Comparison of ENCODE assay signal across 8 cellular contexts in genomic region chr13:52617070-52618060, GRCh38. TPM values are rescaled to one million over a fixed set of nuclear protein-coding genes. Genes with fewer than 3 reads are reported as not detected.
DNase-seq lines count a peak whose midpoint lies in the region; ATAC-seq and TF ChIP-seq lines count a peak whose summit lies in the region.

No MANE protein-coding gene starts in this region.

- no peaks in the 10 kb centered on the region for H3K36me3 Mint-ChIP-seq in activated naive CD8-positive, alpha-beta T cell

- H3K27me3 ChIP-seq in parathyroid adenoma (ENCODE audit: control insufficient read depth, insufficient read depth, low read length): no peaks in the 10 kb centered on the region
- H3K27me3 ChIP-seq in tibial artery: no peaks in the 10 kb centered on the region

- peak overlapping the region; percentile 99 for H3K4me3 Mint-ChIP-seq in activated naive CD8-positive, alpha-beta T cell

- ATAC-seq in HG02642 (IDR thresholded peaks at IDR 0.05; ENCODE audit: poor library complexity, unreplicated experiment) (peak; percentile 98), SK-N-SH treated with all-trans-retinoic acid at 6 μM for 48 hours (peak; percentile 99), Right ventricle myocardium superior (ENCODE audit: poor library complexity) (peak; percentile 97)

- intact Hi-C loops in Right ventricle myocardium superior (cut with DNase I) (no loop called here), tibial artery (cut with DNase I; ENCODE audit: low total_unique reads) (loop anchor here (5.0 kb wide), 1 partner anchor 35 kb away; the partner anchor contains the start of gene SUGT1)

- no peaks in the 10 kb centered on the region for H3K27me3 Mint-ChIP-seq in activated naive CD8-positive, alpha-beta T cell

- H3K36me3 ChIP-seq in parathyroid adenoma (ENCODE audit: control insufficient read depth, insufficient read depth, low read length): no peaks in the 10 kb centered on the region
- no peaks in the 10 kb centered on the region for H3K36me3 ChIP-seq in tibial artery

- no peaks in the 10 kb centered on the region for H3K9me3 Mint-ChIP-seq in activated naive CD8-positive, alpha-beta T cell (ENCODE audit: low read depth)

- H3K27ac Mint-ChIP-seq in activated naive CD8-positive, alpha-beta T cell: peak overlapping the region; percentile 96

- no peak overlapping the region for H3K9ac ChIP-seq in parathyroid adenoma

- peak; percentile 67 for DNase-seq in GM12864 (ENCODE audit: low read depth)
- peak; percentile 68 for DNase-seq in NCI-H1105 (lab: John Stamatoyannopoulos, UW)
- peak; percentile 86 for DNase-seq in Right ventricle myocardium superior
- DNase-seq in tibial artery: peak; percentile 78 to 89

- peak overlapping the region; percentile 99 for H3K4me3 ChIP-seq in GM12864 (ENCODE audit: low read depth, low read length)
- H3K4me3 ChIP-seq in parathyroid adenoma (ENCODE audit: low read depth, low read length): peak overlapping the region; percentile 70
- peak overlapping the region; percentile 63 to 84 for H3K4me3 ChIP-seq in tibial artery

- H3K27ac ChIP-seq in parathyroid adenoma (peak overlapping the region; percentile 65), tibial artery (peak overlapping the region; percentile 82 to 90)

- no peaks in the 10 kb centered on the region for H3K9me3 ChIP-seq in parathyroid adenoma (ENCODE audit: control insufficient read depth, low read length)
- no peaks in the 10 kb centered on the region for H3K9me3 ChIP-seq in tibial artery

- no peaks in the 10 kb centered on the region for H3K79me2 ChIP-seq in parathyroid adenoma

- H2AFZ ChIP-seq in parathyroid adenoma: peak overlapping the region; percentile 82

- no peaks in the 10 kb centered on the region for H3K4me1 ChIP-seq in parathyroid adenoma
- H3K4me1 ChIP-seq in tibial artery: peaks cover 0 to 20% (median 8%) of the 10 kb centered on the region in 4 donors

- peaks cover 30% of the 10 kb centered on the region for H3K4me1 Mint-ChIP-seq in activated naive CD8-positive, alpha-beta T cell (ENCODE audit: low read depth)

- TF ChIP-seq CTCF in GM12864 (IDR thresholded peaks at IDR 0.05; ENCODE audit: low read depth, low read length, missing control alignments): no peak
- TF ChIP-seq CTCF in parathyroid adenoma (IDR thresholded peaks at IDR 0.05): no peak
- TF ChIP-seq CTCF in tibial artery (IDR thresholded peaks at IDR 0.05): no peak

- H3K4me2 ChIP-seq in parathyroid adenoma (ENCODE audit: low read length): peak overlapping the region; percentile 80

TF ChIP-seq in SK-N-SH treated with all-trans-retinoic acid at 6 μM for 48 hours, 23 proteins besides CTCF, POLR2A, EP300 and RAD21:
- TF ChIP-seq ZFP30 (CRISPR knock-in tag; IDR thresholded peaks at IDR 0.05): no peak
- TF ChIP-seq OSR1 (CRISPR knock-in tag; IDR thresholded peaks at IDR 0.05): no peak
- TF ChIP-seq GLIS3 (CRISPR knock-in tag; IDR thresholded peaks at IDR 0.05): no peak
- no peak for TF ChIP-seq ZFP3 (CRISPR knock-in tag; IDR thresholded peaks at IDR 0.05)
- TF ChIP-seq PPARA (CRISPR knock-in tag; IDR thresholded peaks at IDR 0.05; ENCODE audit: borderline replicate concordance): no peak
- no peak for TF ChIP-seq TOX (CRISPR knock-in tag; IDR thresholded peaks at IDR 0.05; ENCODE audit: borderline replicate concordance)
- no peak for TF ChIP-seq CSRNP3 (CRISPR knock-in tag; IDR thresholded peaks at IDR 0.05)
- TF ChIP-seq ARNTL (CRISPR knock-in tag; IDR thresholded peaks at IDR 0.05; ENCODE audit: borderline replicate concordance, low read depth): no peak
- TF ChIP-seq ISL1 (CRISPR knock-in tag; IDR thresholded peaks at IDR 0.05): no peak
- TF ChIP-seq RARB (CRISPR knock-in tag; IDR thresholded peaks at IDR 0.05): no peak
- TF ChIP-seq, protein P1, sequence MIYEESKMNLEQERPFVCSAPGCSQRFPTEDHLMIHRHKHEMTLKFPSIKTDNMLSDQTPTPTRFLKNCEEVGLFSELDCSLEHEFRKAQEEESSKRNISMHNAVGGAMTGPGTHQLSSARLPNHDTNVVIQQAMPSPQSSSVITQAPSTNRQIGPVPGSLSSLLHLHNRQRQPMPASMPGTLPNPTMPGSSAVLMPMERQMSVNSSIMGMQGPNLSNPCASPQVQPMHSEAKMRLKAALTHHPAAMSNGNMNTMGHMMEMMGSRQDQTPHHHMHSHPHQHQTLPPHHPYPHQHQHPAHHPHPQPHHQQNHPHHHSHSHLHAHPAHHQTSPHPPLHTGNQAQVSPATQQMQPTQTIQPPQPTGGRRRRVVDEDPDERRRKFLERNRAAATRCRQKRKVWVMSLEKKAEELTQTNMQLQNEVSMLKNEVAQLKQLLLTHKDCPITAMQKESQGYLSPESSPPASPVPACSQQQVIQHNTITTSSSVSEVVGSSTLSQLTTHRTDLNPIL (CRISPR knock-in tag; IDR thresholded peaks at IDR 0.05; ENCODE audit: low read depth): no peak
- TF ChIP-seq ZNF70 (CRISPR knock-in tag; IDR thresholded peaks at IDR 0.05): no peak
- TF ChIP-seq PATZ1 (CRISPR knock-in tag; IDR thresholded peaks at IDR 0.05; ENCODE audit: borderline replicate concordance): no peak

RNA-seq across cellular contexts. Expression of gene HNRNPA1L2, which starts 24.9 kb away (rescaled TPM):
- 1.5 TPM for total RNA-seq in Right ventricle myocardium superior

RNA-seq across cellular contexts. Expression of gene SUGT1, which starts 35.3 kb away (rescaled TPM):
- total RNA-seq in Right ventricle myocardium superior: 51.9 TPM

Comparison
In these comparisons a context has a peak if more than half of its experiments do, and no peak if none do; other contexts are left out.
1. Peak in every context shown above with its lines: DNase-seq, ATAC-seq, H3K4me3 ChIP-seq and H3K27ac ChIP-seq.